Comparison of ENCODE assay signal across 26 cellular contexts in the genomic region with DNA sequence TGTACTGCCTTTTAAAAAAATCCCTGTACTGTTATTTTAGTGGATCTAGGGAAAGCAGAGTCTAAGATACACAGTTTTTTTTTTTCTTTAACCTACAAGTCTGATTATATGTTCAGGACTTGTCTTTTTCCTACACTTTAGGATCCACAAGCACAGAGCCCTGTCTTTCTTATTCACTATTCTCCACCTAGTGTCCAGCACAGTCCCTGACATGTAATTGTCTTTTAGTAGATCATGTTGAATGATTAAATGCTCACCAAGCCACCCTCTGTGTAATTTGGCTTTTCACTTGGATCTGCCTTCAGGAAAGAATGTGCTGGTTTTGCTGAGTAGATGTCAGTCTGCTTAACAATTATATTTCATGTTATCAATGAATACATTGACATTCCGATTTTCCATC. TPM values are rescaled to one million over a fixed set of nuclear protein-coding genes. Genes with fewer than 3 reads are reported as not detected.
A peak's percentile ranks its signal among the peaks of the same experiment; 100 is the strongest.
DNase-seq lines count a peak whose midpoint lies in the region; ATAC-seq, FAIRE-seq and TF ChIP-seq lines count a peak whose summit lies in the region.
"Had no signal": no experiment of that assay in that cellular context is flagged by ENCODE, and none has a peak within 500 bp of the region (broad histone marks: within the 10 kb centered on the region; RNA-seq: fewer than 3 reads in every experiment).

No MANE protein-coding gene starts in this region.

- H3K4me1 ChIP-seq in HepG2 (ENCODE audit: insufficient read depth, low read length): peaks cover 6% of the 10 kb centered on the region; the same call in 1 of the 2 replicates
- H3K4me1 ChIP-seq in right lobe of liver: no peaks in the 10 kb centered on the region
- peaks cover 5% of the 10 kb centered on the region for H3K4me1 ChIP-seq in RWPE2 (ENCODE audit: insufficient read depth, poor library complexity, severe bottlenecking)
- H3K4me1 ChIP-seq in hepatocyte (ENCODE audit: insufficient read depth): peaks cover 5% of the 10 kb centered on the region
- H3K4me1 ChIP-seq in thyroid gland: no peaks in the 10 kb centered on the region
- H3K4me1 ChIP-seq: body of pancreas had no signal

- ATAC-seq in HepG2 (peak; percentile 67), right lobe of liver (no peak), RWPE2 (ENCODE audit: low read depth) (peak; percentile 47), GM18511 (IDR thresholded peaks at IDR 0.05; ENCODE audit: unreplicated experiment) (no peak)
- ATAC-seq: activated CD8-positive, alpha-beta memory T cell treated with anti-CD3 and anti-CD28 coated beads, Interleukin-2, amount 10 ng/mL, durations not matched to agents 7 days and 5 days; body of pancreas; GM12878; stimulated activated naive CD8-positive, alpha-beta T cell treated with anti-CD3 and anti-CD28 coated beads, Interleukin-15, amount 100 ng/mL, for 72 hours had no signal

- DNase-seq in HepG2 (ENCODE audit: low spot score): no peak
- no peak for DNase-seq in right lobe of liver
- DNase-seq in RWPE2 (ENCODE audit: low spot score): no peak
- DNase-seq in hepatocyte (ENCODE audit: low spot score): no peak
- DNase-seq in kidney tubule cell (ENCODE audit: low spot score): no peak
- no peak for DNase-seq in islet precursor cell
- no peak for DNase-seq in thyroid gland
- DNase-seq: activated CD4-positive, alpha-beta T cell treated with anti-CD3 and anti-CD28 coated beads for 4 hours; activated CD8-positive, alpha-beta memory T cell treated with anti-CD3 and anti-CD28 coated beads, Interleukin-2, amount 10 ng/mL, durations not matched to agents 7 days and 5 days; body of pancreas; CD4-positive, CD25-positive, alpha-beta regulatory T cell; cortex of kidney; foreskin melanocyte; H7; NCI-H2081 treated with DMSO at 0.1 percent for 48 hours; NCI-H526 treated with DMSO at 0.1 percent for 48 hours; nephron progenitor cell; stimulated activated CD4-positive, alpha-beta T cell treated with anti-CD3 and anti-CD28 coated beads, Interleukin-4, amount 100 ng/mL, for 1 hour; stimulated activated naive CD8-positive, alpha-beta T cell treated with anti-CD3 and anti-CD28 coated beads, Interleukin-15, amount 100 ng/mL, for 72 hours had no signal

- 0% methylated on average over 1 of the region's 1 CpG for WGBS in HepG2 (ENCODE audit: low lambda C conversion rate)
- WGBS in right lobe of liver (ENCODE audit: insufficient coverage, low coverage, low lambda C conversion rate, missing lambda C conversion rate): 28% methylated on average over 1 of the region's 1 CpG
- WGBS in hepatocyte (ENCODE audit: low lambda C conversion rate, missing lambda C conversion rate): 90% methylated on average over 1 of the region's 1 CpG
- WGBS in thyroid gland, 2 donors: 67 to 81% methylated on average over 1 of the region's 1 CpG

- POLR2A ChIA-PET in HepG2 (lab: Yijun Ruan, JAX): no interaction called here

- TF ChIP-seq RAD21 in HepG2 (CRISPR knock-in tag; IDR thresholded peaks at IDR 0.05): no peak

- CTCF ChIA-PET in HepG2 (lab: Yijun Ruan, JAX; ENCODE audit: low intra/inter-chr PET ratio, low total read pairs): no interaction called here

- H3K27me3 ChIP-seq in HepG2 (ENCODE audit: control insufficient read depth in 1 of 2, insufficient read depth in 2 of 2, low read length in 2 of 2) (peaks cover 0 to 13% of the 10 kb centered on the region in 2 experiments; a peak in 2 of 5 replicates), right lobe of liver (no peaks in the 10 kb centered on the region), RWPE2 (ENCODE audit: insufficient read depth, poor library complexity, severe bottlenecking) (no peaks in the 10 kb centered on the region), hepatocyte (no peaks in the 10 kb centered on the region), thyroid gland (no peaks in the 10 kb centered on the region)
- H3K27me3 ChIP-seq: body of pancreas had no signal

- no peak for FAIRE-seq in HepG2 (lab: Jason Lieb, UNC)
- FAIRE-seq: GM12878, small intestine, urothelium cell line had no signal

- H4K20me1 ChIP-seq in HepG2 (ENCODE audit: insufficient read depth, low read length): no peaks in the 10 kb centered on the region
- no peaks in the 10 kb centered on the region for H4K20me1 ChIP-seq in hepatocyte (ENCODE audit: insufficient read depth, poor library complexity, severe bottlenecking)

- H3K4me2 ChIP-seq in HepG2 (ENCODE audit: low read depth, low read length) (no peak overlapping the region), hepatocyte (no peak overlapping the region)

- no peak overlapping the region for H3K9ac ChIP-seq in HepG2 (ENCODE audit: insufficient read depth, low read depth, low read length)

- H3K36me3 ChIP-seq in HepG2 (replicated peaks in 1 of 2; ENCODE audit: control insufficient read depth in 1 of 2, insufficient read depth in 2 of 2, low read length in 2 of 2): no peaks in the 10 kb centered on the region
- H3K36me3 ChIP-seq in right lobe of liver: no peaks in the 10 kb centered on the region
- H3K36me3 ChIP-seq in RWPE2 (ENCODE audit: low read depth): no peaks in the 10 kb centered on the region
- no peaks in the 10 kb centered on the region for H3K36me3 ChIP-seq in hepatocyte (replicated peaks; ENCODE audit: insufficient read depth, low read depth)
- no peaks in the 10 kb centered on the region for H3K36me3 ChIP-seq in thyroid gland

- no peak for TF ChIP-seq POLR2A in HepG2 (IDR thresholded peaks at IDR 0.05; ENCODE audit: insufficient read depth in 1 of 2, low read depth in 2 of 2, low read length in 2 of 2)
- TF ChIP-seq POLR2A in right lobe of liver (IDR thresholded peaks at IDR 0.05): no peak
- TF ChIP-seq POLR2A in thyroid gland (IDR thresholded peaks at IDR 0.05): no peak

- TF ChIP-seq CTCF in HepG2 (CRISPR knock-in tag; IDR thresholded peaks at IDR 0.05) (no peak), right lobe of liver (IDR thresholded peaks at IDR 0.05) (no peak), RWPE2 (IDR thresholded peaks at IDR 0.05; ENCODE audit: poor library complexity, severe bottlenecking) (peak; percentile 44), hepatocyte (IDR thresholded peaks at IDR 0.05; ENCODE audit: poor library complexity) (peak; percentile 18), thyroid gland (IDR thresholded peaks at IDR 0.05) (no peak)

- intact Hi-C loops in HepG2 (cut with micrococcal nuclease; ENCODE audit: unreplicated experiment) (no loop called here), right lobe of liver (cut with DNase I) (no loop called here), thyroid gland (cut with DNase I) (no loop called here)

- no peaks in the 10 kb centered on the region for H3K9me2 ChIP-seq in hepatocyte (replicated peaks; ENCODE audit: insufficient read depth)

- no peak overlapping the region for H3K27ac ChIP-seq in HepG2 (ENCODE audit: extremely low read length, insufficient read depth, low read length)
- H3K27ac ChIP-seq in right lobe of liver: no peak overlapping the region
- peak overlapping the region; percentile 2 for H3K27ac ChIP-seq in RWPE2 (ENCODE audit: poor library complexity, severe bottlenecking)
- peak overlapping the region; percentile 18 for H3K27ac ChIP-seq in hepatocyte
- no peak overlapping the region for H3K27ac ChIP-seq in thyroid gland
- H3K27ac ChIP-seq: body of pancreas, SK-N-MC had no signal

- H2AFZ ChIP-seq in HepG2 (ENCODE audit: low read length) (no peak overlapping the region), hepatocyte (no peak overlapping the region)

- TF ChIP-seq EP300 in HepG2 (IDR thresholded peaks at IDR 0.05; ENCODE audit: low read depth in 2 of 2, low read length in 2 of 2) (no peak), HepG2 (CRISPR knock-in tag; IDR thresholded peaks at IDR 0.05; ENCODE audit: borderline replicate concordance) (no peak)

- no TSS peak for BruUV-seq in HepG2 (replicated peaks; lab: Mats Ljungman, UMichigan)

- H3K9me3 ChIP-seq in HepG2 (ENCODE audit: low read length) (no peaks in the 10 kb centered on the region), right lobe of liver (no peaks in the 10 kb centered on the region), RWPE2 (ENCODE audit: severe bottlenecking) (no peaks in the 10 kb centered on the region), hepatocyte (ENCODE audit: low read depth) (no peaks in the 10 kb centered on the region), thyroid gland (no peaks in the 10 kb centered on the region)
- H3K9me3 ChIP-seq: body of pancreas had no signal

- H3K4me3 ChIP-seq in HepG2 (replicated peaks in 1 of 3; ENCODE audit: insufficient read depth in 1 of 3, low read depth in 2 of 3, low read length in 3 of 3) (no peak overlapping the region), right lobe of liver (no peak overlapping the region), RWPE2 (ENCODE audit: severe bottlenecking) (no peak overlapping the region), hepatocyte (no peak overlapping the region), thyroid gland (replicated peaks in 1 of 3) (no peak overlapping the region)
- H3K4me3 ChIP-seq: body of pancreas, GM12878, SK-N-MC had no signal

- H3K79me2 ChIP-seq in HepG2 (ENCODE audit: insufficient read depth, low read length) (no peaks in the 10 kb centered on the region), hepatocyte (no peaks in the 10 kb centered on the region)

- in situ Hi-C loops in HepG2 (cut with HindIII; ENCODE audit: extremely low pct_ligation_motif_present, low pct_unique_long_range_greater_than_20kb): no loop called here

RNA-seq across cellular contexts. Expression of a gene that starts 35.8 kb away (rescaled TPM):
- 121 and 184 TPM in 2 replicates for total RNA-seq in HepG2 (2016; rRNA removed; fragmentation: Illumina TruSeq; extraction: Trizol)
- 13.1 and 14.3 TPM in 2 replicates for total RNA-seq in HepG2 (2016; cell fraction: cytosol; rRNA removed; fragmentation: Illumina TruSeq; extraction: Trizol; ENCODE audit: low read depth)
- total RNA-seq in HepG2 (2016; cell fraction: insoluble cytoplasmic fraction; rRNA removed; fragmentation: Illumina TruSeq; extraction: Trizol): 123 and 180 TPM in 2 replicates
- total RNA-seq in HepG2 (2016; cell fraction: membrane; rRNA removed; fragmentation: Illumina TruSeq; extraction: Trizol): 60.9 and 62.9 TPM in 2 replicates
- total RNA-seq in HepG2 (2016; cell fraction: nucleus; rRNA removed; fragmentation: Illumina TruSeq; extraction: Trizol): 79.4 and 83.5 TPM in 2 replicates
- polyA plus RNA-seq in HepG2 (2011; rRNA removed): 64.0 and 77.2 TPM in 2 replicates
- polyA plus RNA-seq in HepG2 (2011; cell fraction: cytosol; rRNA removed): 41.7 and 66.1 TPM in 2 replicates
- polyA plus RNA-seq in HepG2 (2011; cell fraction: nucleus; rRNA removed): 28.9 and 37.6 TPM in 2 replicates
- 122 and 130 TPM in 2 replicates for polyA plus RNA-seq in HepG2 (2012)
- 22.2 and 23.8 TPM in 2 replicates for polyA plus RNA-seq in HepG2 (2016; cell fraction: cytosol; fragmentation: Illumina TruSeq; extraction: Trizol; ENCODE audit: low read depth)
- polyA plus RNA-seq in HepG2 (2016; cell fraction: insoluble cytoplasmic fraction; fragmentation: Illumina TruSeq; extraction: Trizol; ENCODE audit: low read depth): 254 and 256 TPM in 2 replicates
- 47.1 and 50.3 TPM in 2 replicates for polyA plus RNA-seq in HepG2 (2016; cell fraction: membrane; fragmentation: Illumina TruSeq; extraction: Trizol; ENCODE audit: low read depth)
- polyA plus RNA-seq in HepG2 (2016; cell fraction: nucleus; fragmentation: Illumina TruSeq; extraction: Trizol; ENCODE audit: insufficient read depth, low read depth): 121 and 126 TPM in 2 replicates
- 22.5 and 46.6 TPM in 2 replicates for polyA minus RNA-seq in HepG2 (2011; rRNA and poly(A)+ RNA removed; ENCODE audit: low replicate concordance)
- polyA minus RNA-seq in HepG2 (2011; cell fraction: cytosol; rRNA and poly(A)+ RNA removed): 38.2 and 43.5 TPM in 2 replicates
- polyA minus RNA-seq in HepG2 (2011; cell fraction: nucleus; rRNA and poly(A)+ RNA removed): 64.2 and 67.4 TPM in 2 replicates
- total RNA-seq in right lobe of liver: 10 to 100 TPM; 48.7 to 71.1 (median 54.5) TPM
- total RNA-seq in hepatocyte: 86.3 and 89.5 TPM in 2 replicates
- 163 and 169 TPM in 2 replicates for polyA plus RNA-seq in hepatocyte
- 100 to 1,000 TPM; 139 to 182 (median 164) TPM for total RNA-seq in thyroid gland

RNA-seq across cellular contexts. Expression of a gene that starts 39.4 kb away (rescaled TPM):
- total RNA-seq in HepG2 (2016; rRNA removed; fragmentation: Illumina TruSeq; extraction: Trizol) (0.07 and 0.18 TPM in 2 replicates), right lobe of liver (not detected), hepatocyte (8.1 and 9.0 TPM in 2 replicates), thyroid gland (10 to 100 TPM in 2 of 4 donors, 1 to 10 TPM in 2; 2.8 to 13.8 (median 7.9) TPM)
- total RNA-seq in HepG2 (2016; cell fraction: cytosol; rRNA removed; fragmentation: Illumina TruSeq; extraction: Trizol; ENCODE audit: low read depth): not detected in 2 replicates
- 0.06 TPM in 2 replicates for total RNA-seq in HepG2 (2016; cell fraction: insoluble cytoplasmic fraction; rRNA removed; fragmentation: Illumina TruSeq; extraction: Trizol)
- not detected in 2 replicates for total RNA-seq in HepG2 (2016; cell fraction: membrane; rRNA removed; fragmentation: Illumina TruSeq; extraction: Trizol)
- total RNA-seq in HepG2 (2016; cell fraction: nucleus; rRNA removed; fragmentation: Illumina TruSeq; extraction: Trizol): 0.09 TPM in 1 of 2 replicates, not detected in the other
- polyA plus RNA-seq in HepG2 (2011; rRNA removed) (0.01 and 0.09 TPM in 2 replicates), hepatocyte (4.9 and 5.1 TPM in 2 replicates)
- 0.01 and 0.08 TPM in 2 replicates for polyA plus RNA-seq in HepG2 (2011; cell fraction: cytosol; rRNA removed)
- 0.03 and 0.06 TPM in 2 replicates for polyA plus RNA-seq in HepG2 (2011; cell fraction: nucleus; rRNA removed)
- polyA plus RNA-seq in HepG2 (2012): 0.05 TPM in 1 of 2 replicates, not detected in the other
- polyA plus RNA-seq in HepG2 (2016; cell fraction: cytosol; fragmentation: Illumina TruSeq; extraction: Trizol; ENCODE audit: low read depth): not detected in 2 replicates
- not detected in 2 replicates for polyA plus RNA-seq in HepG2 (2016; cell fraction: insoluble cytoplasmic fraction; fragmentation: Illumina TruSeq; extraction: Trizol; ENCODE audit: low read depth)
- polyA plus RNA-seq in HepG2 (2016; cell fraction: membrane; fragmentation: Illumina TruSeq; extraction: Trizol; ENCODE audit: low read depth): not detected in 2 replicates
- polyA plus RNA-seq in HepG2 (2016; cell fraction: nucleus; fragmentation: Illumina TruSeq; extraction: Trizol; ENCODE audit: insufficient read depth, low read depth): 0.14 and 0.17 TPM in 2 replicates
- polyA minus RNA-seq in HepG2 (2011; rRNA and poly(A)+ RNA removed; ENCODE audit: low replicate concordance): 0.10 and 5.8 TPM in 2 replicates
- not detected in 2 replicates for polyA minus RNA-seq in HepG2 (2011; cell fraction: cytosol; rRNA and poly(A)+ RNA removed)
- 0.13 TPM in 1 of 2 replicates, not detected in the other for polyA minus RNA-seq in HepG2 (2011; cell fraction: nucleus; rRNA and poly(A)+ RNA removed)
- total RNA-seq: activated CD8-positive, alpha-beta memory T cell treated with anti-CD3 and anti-CD28 coated beads, Interleukin-2, amount 10 ng/mL, durations not matched to agents 7 days and 5 days; activated T-helper 2 cell treated with anti-CD3 and anti-CD28 coated beads, Interferon-gamma antibody, Interleukin-2, Interleukin-4, amounts not matched to agents 10 μg/mL and 5 μg/mL and 100 μg/mL, durations not matched to agents 14 hours and 24 hours and 36 hours; CD4-positive, CD25-positive, alpha-beta regulatory T cell; pulmonary artery endothelial cell had no signal
- polyA plus RNA-seq: CD4-positive, CD25-positive, alpha-beta regulatory T cell had no signal

Comparison
In these comparisons a context has a peak if more than half of its experiments do, and no peak if none do; other contexts are left out.
1. ATAC-seq: peak in HepG2 (single experiment) and RWPE2 (single experiment); none in right lobe of liver (0 of 4) and GM18511 (single experiment).
2. H3K27ac ChIP-seq: peak in RWPE2 (single experiment) and hepatocyte (single experiment); none in HepG2 (single experiment), right lobe of liver (0 of 3) and thyroid gland (0 of 3).
3. CTCF ChIP-seq: peak in RWPE2 (single experiment) and hepatocyte (single experiment); none in HepG2 (single experiment), right lobe of liver (0 of 4) and thyroid gland (0 of 6).